In genomic region chr1:226679303-226679702, GRCh38 we compare ENCODE assay signal across 10 cellular contexts. TPM values are rescaled to one million over a fixed set of nuclear protein-coding genes. Genes with fewer than 3 reads are reported as not detected.
A peak's percentile ranks its signal among the peaks of the same experiment; 100 is the strongest.
DNase-seq lines count a peak whose midpoint lies in the region; ATAC-seq lines count a peak whose summit lies in the region.
"Had no signal": no experiment of that assay in that cellular context is flagged by ENCODE, and none has a peak within 500 bp of the region (broad histone marks: within the 10 kb centered on the region; RNA-seq: fewer than 3 reads in every experiment).

No MANE protein-coding gene starts in this region.

- DNase-seq in SKM-1 treated with dmso at 0.1 percent for 144 hours (lab: John Stamatoyannopoulos, UW; ENCODE audit: unreplicated experiment): peak; percentile 23
- DNase-seq in SKM-1 (lab: John Stamatoyannopoulos, UW; ENCODE audit: unreplicated experiment): no peak
- DNase-seq in activated CD4-positive, alpha-beta memory T cell treated with anti-CD3 and anti-CD28 coated beads, Interleukin-2, amount 10 ng/mL, durations not matched to agents 7 days and 5 days: no peak
- DNase-seq in immature natural killer cell: no peak
- no peak for DNase-seq in stimulated activated effector memory CD8-positive, alpha-beta T cell treated with anti-CD3 and anti-CD28 coated beads, Interleukin-12 subunit alpha, Interleukin-12 subunit beta, amount 100 ng/mL, for 72 hours (ENCODE audit: low spot score in 2 of 2)
- no peak for DNase-seq in hypothalamus (lab: John Stamatoyannopoulos, UW)
- no peak for DNase-seq in cerebellum (ENCODE audit: low spot score)
- no peak for DNase-seq in stimulated activated CD4-positive, alpha-beta T cell treated with anti-CD3 and anti-CD28 coated beads, Interleukin-4, amount 100 ng/mL, for 4 hours
- DNase-seq: GOT3, NCI-H510A had no signal

- H3K27me3 Mint-ChIP-seq in activated CD4-positive, alpha-beta memory T cell treated with anti-CD3 and anti-CD28 coated beads, Interleukin-2, amount 10 ng/mL, durations not matched to agents 7 days and 5 days: no peaks in the 10 kb centered on the region
- H3K27me3 Mint-ChIP-seq in immature natural killer cell (ENCODE audit: low read depth in 3 of 3): peaks cover 17 to 46% (median 23%) of the 10 kb centered on the region in 3 donors

- ATAC-seq in stimulated activated effector memory CD8-positive, alpha-beta T cell treated with anti-CD3 and anti-CD28 coated beads, Interleukin-12 subunit alpha, Interleukin-12 subunit beta, amount 100 ng/mL, for 72 hours: no peak

- peaks cover 24% of the 10 kb centered on the region for H3K36me3 Mint-ChIP-seq in activated CD4-positive, alpha-beta memory T cell treated with anti-CD3 and anti-CD28 coated beads, Interleukin-2, amount 10 ng/mL, durations not matched to agents 7 days and 5 days (ENCODE audit: low read depth)
- peaks cover 0 to 4% (median 0%) of the 10 kb centered on the region in 3 donors for H3K36me3 Mint-ChIP-seq in immature natural killer cell
- peaks cover 44% of the 10 kb centered on the region for H3K36me3 Mint-ChIP-seq in stimulated activated effector memory CD8-positive, alpha-beta T cell treated with anti-CD3 and anti-CD28 coated beads, Interleukin-12 subunit alpha, Interleukin-12 subunit beta, amount 100 ng/mL, for 72 hours

- H3K27ac Mint-ChIP-seq in activated CD4-positive, alpha-beta memory T cell treated with anti-CD3 and anti-CD28 coated beads, Interleukin-2, amount 10 ng/mL, durations not matched to agents 7 days and 5 days: peak overlapping the region; percentile 79
- peak overlapping the region; percentile 98 to 100 (median 99) for H3K27ac Mint-ChIP-seq in immature natural killer cell
- H3K27ac Mint-ChIP-seq in stimulated activated effector memory CD8-positive, alpha-beta T cell treated with anti-CD3 and anti-CD28 coated beads, Interleukin-12 subunit alpha, Interleukin-12 subunit beta, amount 100 ng/mL, for 72 hours: peak overlapping the region; percentile 97

- CTCF ChIA-PET in activated CD4-positive, alpha-beta memory T cell treated with anti-CD3 and anti-CD28 coated beads, Interleukin-2, amount 10 ng/mL, durations not matched to agents 7 days and 5 days (lab: Charles Lee): interaction anchor here (0.8 to 1.9 kb wide), 3 partner anchors 24 to 60 kb away, joined by 3 to 6 read pairs (median 3); partner anchors contain the start of gene ITPKB

- no peaks in the 10 kb centered on the region for H3K9me3 Mint-ChIP-seq in activated CD4-positive, alpha-beta memory T cell treated with anti-CD3 and anti-CD28 coated beads, Interleukin-2, amount 10 ng/mL, durations not matched to agents 7 days and 5 days
- peaks cover 0 to 2% (median 0%) of the 10 kb centered on the region in 6 donors for H3K9me3 Mint-ChIP-seq in immature natural killer cell
- H3K9me3 Mint-ChIP-seq in stimulated activated effector memory CD8-positive, alpha-beta T cell treated with anti-CD3 and anti-CD28 coated beads, Interleukin-12 subunit alpha, Interleukin-12 subunit beta, amount 100 ng/mL, for 72 hours: no peaks in the 10 kb centered on the region

- POLR2A ChIA-PET in activated CD4-positive, alpha-beta memory T cell treated with anti-CD3 and anti-CD28 coated beads, Interleukin-2, amount 10 ng/mL, durations not matched to agents 7 days and 5 days (lab: Charles Lee): interaction anchor here (1.2 to 10.4 kb wide), 7 partner anchors 10 to 271 kb away, joined by 3 to 113 read pairs (median 4); partner anchors contain the start of gene PARP1

- peak overlapping the region; percentile 70 for H3K4me3 Mint-ChIP-seq in activated CD4-positive, alpha-beta memory T cell treated with anti-CD3 and anti-CD28 coated beads, Interleukin-2, amount 10 ng/mL, durations not matched to agents 7 days and 5 days
- peak overlapping the region; percentile 80 to 92 (median 88) for H3K4me3 Mint-ChIP-seq in immature natural killer cell
- peak overlapping the region; percentile 64 for H3K4me3 Mint-ChIP-seq in stimulated activated effector memory CD8-positive, alpha-beta T cell treated with anti-CD3 and anti-CD28 coated beads, Interleukin-12 subunit alpha, Interleukin-12 subunit beta, amount 100 ng/mL, for 72 hours

- peaks cover 85% of the 10 kb centered on the region for H3K4me1 Mint-ChIP-seq in activated CD4-positive, alpha-beta memory T cell treated with anti-CD3 and anti-CD28 coated beads, Interleukin-2, amount 10 ng/mL, durations not matched to agents 7 days and 5 days
- H3K4me1 Mint-ChIP-seq in immature natural killer cell: peaks cover 99 to 100% of the 10 kb centered on the region in 2 donors
- H3K4me1 Mint-ChIP-seq in stimulated activated effector memory CD8-positive, alpha-beta T cell treated with anti-CD3 and anti-CD28 coated beads, Interleukin-12 subunit alpha, Interleukin-12 subunit beta, amount 100 ng/mL, for 72 hours: peaks cover 98% of the 10 kb centered on the region

RNA-seq across cellular contexts. Expression of gene ITPKB, which starts 59.8 kb away (rescaled TPM):
- 10 to 100 TPM; 43.6 to 44.4 TPM for total RNA-seq in activated CD4-positive, alpha-beta memory T cell treated with anti-CD3 and anti-CD28 coated beads, Interleukin-2, amount 10 ng/mL, durations not matched to agents 7 days and 5 days
- 10 to 100 TPM; 14.1 to 37.8 (median 18.7) TPM for polyA plus RNA-seq in immature natural killer cell
- total RNA-seq in cerebellum: 13.5 TPM
